1 cellular context compared by ENCODE assay signal in the genomic region with DNA sequence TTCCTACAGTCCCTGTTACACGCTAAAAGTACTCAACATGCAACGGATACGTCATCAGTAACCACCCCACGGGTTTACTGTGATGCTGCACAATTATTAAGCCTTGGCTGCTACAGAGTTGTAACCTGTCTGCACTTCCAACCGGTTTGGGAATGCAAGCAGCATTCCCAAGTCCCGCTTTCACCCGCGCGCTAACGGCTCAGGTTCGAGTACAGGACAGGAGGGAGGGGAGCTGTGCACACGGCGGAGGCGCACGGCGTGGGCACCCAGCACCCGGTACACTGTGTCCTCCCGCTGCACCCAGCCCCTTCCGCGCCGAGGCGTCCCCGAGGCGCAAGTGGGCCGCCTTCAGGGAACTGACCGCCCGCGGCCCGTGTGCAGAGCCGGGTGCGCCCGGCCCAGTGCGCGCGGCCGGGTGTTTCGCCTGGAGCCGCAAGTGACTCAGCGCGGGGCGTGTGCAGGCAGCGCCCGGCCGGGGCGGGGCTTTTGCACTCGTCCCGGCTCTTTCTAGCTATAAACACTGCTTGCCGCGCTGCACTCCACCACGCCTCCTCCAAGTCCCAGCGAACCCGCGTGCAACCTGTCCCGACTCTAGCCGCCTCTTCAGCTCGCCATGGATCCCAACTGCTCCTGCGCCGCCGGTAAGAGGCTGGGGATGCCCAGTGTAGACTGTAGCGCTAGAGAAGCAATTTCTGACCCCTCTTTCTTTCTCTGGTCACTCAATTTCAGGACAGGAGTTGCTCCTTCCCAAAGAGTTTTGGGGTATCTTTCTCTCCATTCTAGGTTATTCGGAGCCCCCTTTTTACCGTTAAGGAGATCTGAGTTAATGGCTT.
TF ChIP-seq lines count a peak whose summit lies in the region.

A gene (plus strand): TSS at position 542 of the 833 bp plus-strand sequence. CDS start 72 bp downstream, at position 614.

TF ChIP-seq in IMR-90, 13 proteins besides CTCF, POLR2A, EP300 and RAD21 (continued from another document):
- TF ChIP-seq, protein P1, sequence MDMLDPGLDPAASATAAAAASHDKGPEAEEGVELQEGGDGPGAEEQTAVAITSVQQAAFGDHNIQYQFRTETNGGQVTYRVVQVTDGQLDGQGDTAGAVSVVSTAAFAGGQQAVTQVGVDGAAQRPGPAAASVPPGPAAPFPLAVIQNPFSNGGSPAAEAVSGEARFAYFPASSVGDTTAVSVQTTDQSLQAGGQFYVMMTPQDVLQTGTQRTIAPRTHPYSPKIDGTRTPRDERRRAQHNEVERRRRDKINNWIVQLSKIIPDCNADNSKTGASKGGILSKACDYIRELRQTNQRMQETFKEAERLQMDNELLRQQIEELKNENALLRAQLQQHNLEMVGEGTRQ (IDR thresholded peaks at IDR 0.05; ENCODE audit: low read depth, low read length) = no peak; the same call in 1 of the 2 replicates
- peak; percentile 76 for TF ChIP-seq RFX5 (IDR thresholded peaks at IDR 0.05; ENCODE audit: low read depth, low read length)
- TF ChIP-seq MAFK (IDR thresholded peaks at IDR 0.05; ENCODE audit: low read depth, low read length) = no peak
- no peak for TF ChIP-seq CHD1 (IDR thresholded peaks at IDR 0.05; ENCODE audit: low read depth, low read length)
- TF ChIP-seq, protein P2, sequence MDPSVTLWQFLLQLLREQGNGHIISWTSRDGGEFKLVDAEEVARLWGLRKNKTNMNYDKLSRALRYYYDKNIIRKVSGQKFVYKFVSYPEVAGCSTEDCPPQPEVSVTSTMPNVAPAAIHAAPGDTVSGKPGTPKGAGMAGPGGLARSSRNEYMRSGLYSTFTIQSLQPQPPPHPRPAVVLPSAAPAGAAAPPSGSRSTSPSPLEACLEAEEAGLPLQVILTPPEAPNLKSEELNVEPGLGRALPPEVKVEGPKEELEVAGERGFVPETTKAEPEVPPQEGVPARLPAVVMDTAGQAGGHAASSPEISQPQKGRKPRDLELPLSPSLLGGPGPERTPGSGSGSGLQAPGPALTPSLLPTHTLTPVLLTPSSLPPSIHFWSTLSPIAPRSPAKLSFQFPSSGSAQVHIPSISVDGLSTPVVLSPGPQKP (IDR thresholded peaks at IDR 0.05; ENCODE audit: borderline replicate concordance, low read depth, low read length) = no peak
- TF ChIP-seq FOS (IDR thresholded peaks at IDR 0.05; ENCODE audit: low read depth, low read length) = peak; percentile 72; the same call in 1 of the 2 replicates
- no peak; the same call in 1 of the 2 replicates for TF ChIP-seq MAZ (IDR thresholded peaks at IDR 0.05; ENCODE audit: borderline replicate concordance, low read depth, low read length)
- peak; percentile 94 for TF ChIP-seq MXI1 (IDR thresholded peaks at IDR 0.05; ENCODE audit: borderline replicate concordance, low read depth, low read length)
- TF ChIP-seq SMC3 (IDR thresholded peaks at IDR 0.05; ENCODE audit: low read depth, low read length) = no peak; the same call in 1 of the 2 replicates
